ENCODE assay signal across 13 cellular contexts in genomic region chr17:2777242-2777867, GRCh38. TPM values are rescaled to one million over a fixed set of nuclear protein-coding genes. Genes with fewer than 3 reads are reported as not detected.
DNase-seq lines count a peak whose midpoint lies in the region; ATAC-seq and TF ChIP-seq lines count a peak whose summit lies in the region.
"Had no signal": no experiment of that assay in that cellular context is flagged by ENCODE, and none has a peak within 500 bp of the region (broad histone marks: within the 10 kb centered on the region; RNA-seq: fewer than 3 reads in every experiment).

No MANE protein-coding gene starts in this region.

- no peak for TF ChIP-seq CTCF in osteocyte (IDR thresholded peaks at IDR 0.05)
- TF ChIP-seq CTCF in upper lobe of left lung (IDR thresholded peaks at IDR 0.05) = no peak

- peak overlapping the region; percentile 64 for H3K4me3 Mint-ChIP-seq in osteocyte (ENCODE audit: unreplicated experiment)
- H3K4me3 Mint-ChIP-seq: activated CD8-positive, alpha-beta memory T cell treated with anti-CD3 and anti-CD28 coated beads, Interleukin-2, amount 10 ng/mL, durations not matched to agents 7 days and 5 days had no signal

- no peak for ATAC-seq in upper lobe of left lung (ENCODE audit: low FRiP score in 2 of 2)

- H3K36me3 Mint-ChIP-seq in osteocyte (ENCODE audit: unreplicated experiment) = no peaks in the 10 kb centered on the region
- H3K36me3 Mint-ChIP-seq: activated CD8-positive, alpha-beta memory T cell treated with anti-CD3 and anti-CD28 coated beads, Interleukin-2, amount 10 ng/mL, durations not matched to agents 7 days and 5 days; IgD-negative memory B cell had no signal

- no peak overlapping the region for H3K27ac Mint-ChIP-seq in osteocyte (ENCODE audit: unreplicated experiment)
- H3K27ac Mint-ChIP-seq: activated CD8-positive, alpha-beta memory T cell treated with anti-CD3 and anti-CD28 coated beads, Interleukin-2, amount 10 ng/mL, durations not matched to agents 7 days and 5 days; IgD-negative memory B cell had no signal

- H3K9ac ChIP-seq in endocrine pancreas (ENCODE audit: control insufficient read depth, insufficient read depth, low read length) = peak overlapping the region; percentile 15

- DNase-seq in NCI-H345 (lab: John Stamatoyannopoulos, UW) = peak; percentile 21
- no peak for DNase-seq in NCI-H345 treated with DMSO at 0.1 percent for 48 hours (lab: John Stamatoyannopoulos, UW; ENCODE audit: unreplicated experiment)
- DNase-seq in NCI-H526 treated with DMSO at 0.1 percent for 48 hours (lab: John Stamatoyannopoulos, UW) = peak; percentile 29
- no peak for DNase-seq in osteocyte (ENCODE audit: extremely low spot score, unreplicated experiment)
- no peak for DNase-seq in upper lobe of left lung
- no peak for DNase-seq in NCI-H446 (lab: John Stamatoyannopoulos, UW)
- no peak for DNase-seq in AG08396 (ENCODE audit: low spot score)
- DNase-seq: activated CD8-positive, alpha-beta memory T cell treated with anti-CD3 and anti-CD28 coated beads, Interleukin-2, amount 10 ng/mL, durations not matched to agents 7 days and 5 days; lower lobe of right lung had no signal

- no peaks in the 10 kb centered on the region for H3K9me3 Mint-ChIP-seq in osteocyte (ENCODE audit: unreplicated experiment)
- H3K9me3 Mint-ChIP-seq: IgD-negative memory B cell had no signal

- no peaks in the 10 kb centered on the region for H3K9me3 ChIP-seq in endocrine pancreas (ENCODE audit: control insufficient read depth, low read length)
- H3K9me3 ChIP-seq in upper lobe of left lung = no peaks in the 10 kb centered on the region
- H3K9me3 ChIP-seq: lower lobe of right lung, transverse colon had no signal

- H3K4me1 ChIP-seq in endocrine pancreas (ENCODE audit: control insufficient read depth, insufficient read depth, low read length) (no peaks in the 10 kb centered on the region), upper lobe of left lung (peaks cover 4 to 14% (median 8%) of the 10 kb centered on the region in 4 donors)
- H3K4me1 ChIP-seq: lower lobe of right lung had no signal

- H3K4me1 Mint-ChIP-seq in osteocyte (ENCODE audit: unreplicated experiment) = peaks cover 4% of the 10 kb centered on the region

- no peak for TF ChIP-seq POLR2A in upper lobe of left lung (IDR thresholded peaks at IDR 0.05)

- H3K27me3 Mint-ChIP-seq in osteocyte (ENCODE audit: unreplicated experiment) = peaks cover 56% of the 10 kb centered on the region

- H3K36me3 ChIP-seq in endocrine pancreas (ENCODE audit: control insufficient read depth, insufficient read depth, low read length) = no peaks in the 10 kb centered on the region
- H3K36me3 ChIP-seq in upper lobe of left lung = no peaks in the 10 kb centered on the region
- H3K36me3 ChIP-seq: lower lobe of right lung, transverse colon had no signal

- H3K27ac ChIP-seq in upper lobe of left lung = no peak overlapping the region
- H3K27ac ChIP-seq: lower lobe of right lung, RWPE1, transverse colon had no signal

- TF ChIP-seq EP300 in upper lobe of left lung (IDR thresholded peaks at IDR 0.05) = no peak

- H3K27me3 ChIP-seq in endocrine pancreas (ENCODE audit: control insufficient read depth, insufficient read depth, low read length) = no peaks in the 10 kb centered on the region
- peaks cover 0 to 23% (median 14%) of the 10 kb centered on the region in 4 donors for H3K27me3 ChIP-seq in upper lobe of left lung

- H3K4me3 ChIP-seq in endocrine pancreas (ENCODE audit: control insufficient read depth, insufficient read depth, low read length) (no peak overlapping the region), upper lobe of left lung (peak overlapping the region in 1 of 4 donors; percentile 24)
- H3K4me3 ChIP-seq: lower lobe of right lung had no signal

- WGBS in upper lobe of left lung, 2 donors = 28 to 30% methylated on average over 6 to 11 of the region's 11 CpGs

RNA-seq across cellular contexts. Expression of gene RAP1GAP2, which starts 18.9 kb away (rescaled TPM):
- total RNA-seq in osteocyte (6.3 and 7.8 TPM in 2 replicates), upper lobe of left lung (10 to 100 TPM in 5 of 6 donors, 1 to 10 TPM in 1; 6.3 to 19.4 (median 13.6) TPM)

RNA-seq across cellular contexts. Expression of gene CCDC92B, which starts 27.9 kb away (rescaled TPM):
- total RNA-seq in osteocyte (not detected in 2 replicates), upper lobe of left lung (under 1 TPM in 2 of 6 donors, not detected in 4; 0.34 TPM)

Comparison
In these comparisons a context has a peak if more than half of its experiments do, and no peak if none do; other contexts are left out.
1. DNase-seq: peak in NCI-H345 (single experiment) and NCI-H526 treated with DMSO at 0.1 percent for 48 hours (single experiment); none in NCI-H345 treated with DMSO at 0.1 percent for 48 hours (single experiment), osteocyte (single experiment), upper lobe of left lung (0 of 2), NCI-H446 (0 of 2) and AG08396 (single experiment).